In the genomic region with DNA sequence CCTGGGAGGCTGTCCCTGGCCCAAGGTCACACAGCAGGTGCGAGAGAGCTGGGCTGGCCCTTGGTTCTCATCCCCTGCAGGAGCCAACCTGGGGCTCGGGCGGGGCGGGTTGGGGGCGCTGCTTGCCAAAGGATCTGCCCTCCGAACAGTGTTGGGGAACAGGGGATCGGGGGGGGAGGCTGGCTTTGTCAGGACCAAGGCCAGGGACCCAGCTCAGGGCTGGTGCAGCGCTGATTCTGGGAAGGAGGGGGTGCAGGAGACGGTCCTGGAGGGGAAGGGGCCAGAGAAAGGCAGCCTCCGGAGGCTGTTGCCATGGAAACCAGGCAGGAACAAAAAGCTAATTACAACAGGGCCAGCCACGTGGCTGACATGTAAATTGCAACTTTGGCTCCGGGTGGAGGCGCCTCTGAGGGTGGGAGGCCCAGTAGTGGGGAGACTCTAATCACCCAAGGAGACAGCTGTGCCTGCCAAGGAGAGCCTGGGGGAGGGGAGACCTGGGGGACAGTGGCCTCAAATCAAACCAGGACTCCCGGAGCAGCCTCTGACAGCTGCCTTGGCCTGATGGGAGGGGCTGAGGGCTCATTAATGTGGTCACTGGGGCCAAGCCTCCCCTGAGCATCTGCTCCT, we compare ENCODE assay signal across 1 cellular context.
TF ChIP-seq lines count a peak whose summit lies in the region.

No MANE protein-coding gene starts in this region.

TF ChIP-seq in HepG2, 621 proteins besides CTCF, POLR2A, EP300 and RAD21 (continued from another document and continues in another):
- TF ChIP-seq FOSL1 (CRISPR knock-in tag; IDR thresholded peaks at IDR 0.05; ENCODE audit: borderline replicate concordance) (no peak), ZNF18 (CRISPR knock-in tag; IDR thresholded peaks at IDR 0.05; ENCODE audit: insufficient replicate concordance) (no peak), SMAD1 (CRISPR knock-in tag; IDR thresholded peaks at IDR 0.05; ENCODE audit: borderline replicate concordance, low read depth) (no peak), E2F1 (CRISPR knock-in tag; IDR thresholded peaks at IDR 0.05) (no peak), HMGA1 (CRISPR knock-in tag; conservative IDR thresholded peaks at IDR 0.05) (no peak), TBX2 (CRISPR knock-in tag; IDR thresholded peaks at IDR 0.05; ENCODE audit: borderline replicate concordance) (no peak; the same call in 1 of the 2 replicates), ZSCAN5A (CRISPR knock-in tag; IDR thresholded peaks at IDR 0.05; ENCODE audit: borderline replicate concordance) (no peak), MYNN (CRISPR knock-in tag; IDR thresholded peaks at IDR 0.05; ENCODE audit: low read depth) (no peak), KLF16 (CRISPR knock-in tag; IDR thresholded peaks at IDR 0.05) (no peak), ZNF746 (CRISPR knock-in tag; IDR thresholded peaks at IDR 0.05) (no peak), ZNF570 (CRISPR knock-in tag; IDR thresholded peaks at IDR 0.05; ENCODE audit: borderline replicate concordance) (no peak), MXD4 (CRISPR knock-in tag; IDR thresholded peaks at IDR 0.05) (peak; percentile 41; the same call in 1 of the 2 replicates), ZNF891 (CRISPR knock-in tag; IDR thresholded peaks at IDR 0.05) (no peak), ZNF567 (CRISPR knock-in tag; IDR thresholded peaks at IDR 0.05; ENCODE audit: borderline replicate concordance) (0 out of 2 replicates have a peak, but pooled peaks have one; percentile 10), ZNF414 (CRISPR knock-in tag; IDR thresholded peaks at IDR 0.05) (no peak), ZNF121 (CRISPR knock-in tag; IDR thresholded peaks at IDR 0.05) (no peak), STAG1 (CRISPR knock-in tag; IDR thresholded peaks at IDR 0.05) (no peak), ATF1 (CRISPR knock-in tag; IDR thresholded peaks at IDR 0.05) (no peak), TGIF2 (CRISPR knock-in tag; IDR thresholded peaks at IDR 0.05) (peak; percentile 41; the same call in 1 of the 2 replicates), ZBTB20 (CRISPR knock-in tag; IDR thresholded peaks at IDR 0.05; ENCODE audit: borderline replicate concordance, low read depth) (no peak), FOXA1 (IDR thresholded peaks at IDR 0.05) (no peak), FOXA1 (CRISPR knock-in tag; IDR thresholded peaks at IDR 0.05) (0 out of 2 replicates have a peak, but pooled peaks have one; percentile 17), GLMP (CRISPR knock-in tag; IDR thresholded peaks at IDR 0.05; ENCODE audit: borderline replicate concordance) (no peak), MZF1 (CRISPR knock-in tag; IDR thresholded peaks at IDR 0.05; ENCODE audit: borderline replicate concordance) (no peak), RXRA (CRISPR knock-in tag; IDR thresholded peaks at IDR 0.05) (no peak), SETDB1 (CRISPR knock-in tag; IDR thresholded peaks at IDR 0.05; ENCODE audit: borderline replicate concordance) (no peak), U2AF2 (IDR thresholded peaks at IDR 0.05; ENCODE audit: low read depth, low read length) (no peak), EZH2 (conservative IDR thresholded peaks at IDR 0.05; ENCODE audit: low read depth, low read length) (no peak), MEIS1 (CRISPR knock-in tag; IDR thresholded peaks at IDR 0.05; ENCODE audit: borderline replicate concordance) (no peak), ELF4 (CRISPR knock-in tag; IDR thresholded peaks at IDR 0.05; ENCODE audit: borderline replicate concordance) (no peak), KDM6A (CRISPR knock-in tag; IDR thresholded peaks at IDR 0.05; ENCODE audit: low read depth) (no peak), AKNA (CRISPR knock-in tag; IDR thresholded peaks at IDR 0.05; ENCODE audit: borderline replicate concordance) (no peak), CREM (IDR thresholded peaks at IDR 0.05) (no peak), CREM (CRISPR knock-in tag; IDR thresholded peaks at IDR 0.05) (no peak), ZNF577 (CRISPR knock-in tag; IDR thresholded peaks at IDR 0.05; ENCODE audit: borderline replicate concordance, low read depth) (no peak), HNRNPL (IDR thresholded peaks at IDR 0.05; ENCODE audit: low read depth, low read length) (no peak), NAIF1 (CRISPR knock-in tag; IDR thresholded peaks at IDR 0.05; ENCODE audit: borderline replicate concordance) (no peak), MYC (CRISPR knock-in tag; IDR thresholded peaks at IDR 0.05; ENCODE audit: borderline replicate concordance) (peak; percentile 58; the same call in 1 of the 2 replicates), ZNF232 (CRISPR knock-in tag; IDR thresholded peaks at IDR 0.05; ENCODE audit: borderline replicate concordance) (no peak), DMAP1 (CRISPR knock-in tag; IDR thresholded peaks at IDR 0.05) (no peak), ZNF780A (CRISPR knock-in tag; IDR thresholded peaks at IDR 0.05) (no peak), ZNF530 (CRISPR knock-in tag; IDR thresholded peaks at IDR 0.05; ENCODE audit: low read depth) (no peak), MXD3 (CRISPR knock-in tag; IDR thresholded peaks at IDR 0.05) (no peak), AGO1 (IDR thresholded peaks at IDR 0.05; ENCODE audit: low read depth, low read length, poor library complexity, severe bottlenecking) (no peak), TARDBP (CRISPR knock-in tag; IDR thresholded peaks at IDR 0.05) (no peak), ZNF33B (CRISPR knock-in tag; IDR thresholded peaks at IDR 0.05) (no peak), ZZZ3 (CRISPR knock-in tag; IDR thresholded peaks at IDR 0.05; ENCODE audit: borderline replicate concordance) (no peak), RARG (CRISPR knock-in tag; IDR thresholded peaks at IDR 0.05; ENCODE audit: low read depth) (no peak), ZNF460 (CRISPR knock-in tag; IDR thresholded peaks at IDR 0.05; ENCODE audit: borderline replicate concordance) (no peak), FOXK2 (IDR thresholded peaks at IDR 0.05) (peak; percentile 32; the same call in 1 of the 2 replicates)
- TF ChIP-seq, protein P1, sequence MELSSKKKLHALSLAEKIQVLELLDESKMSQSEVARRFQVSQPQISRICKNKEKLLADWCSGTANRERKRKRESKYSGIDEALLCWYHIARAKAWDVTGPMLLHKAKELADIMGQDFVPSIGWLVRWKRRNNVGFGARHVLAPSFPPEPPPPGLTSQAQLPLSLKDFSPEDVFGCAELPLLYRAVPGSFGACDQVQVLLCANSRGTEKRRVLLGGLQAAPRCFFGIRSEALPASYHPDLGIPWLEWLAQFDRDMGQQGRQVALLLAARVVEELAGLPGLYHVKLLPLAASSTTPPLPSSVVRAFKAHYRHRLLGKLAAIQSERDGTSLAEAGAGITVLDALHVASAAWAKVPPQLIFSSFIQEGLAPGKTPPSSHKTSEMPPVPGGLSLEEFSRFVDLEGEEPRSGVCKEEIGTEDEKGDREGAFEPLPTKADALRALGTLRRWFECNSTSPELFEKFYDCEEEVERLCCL (CRISPR knock-in tag; IDR thresholded peaks at IDR 0.05; ENCODE audit: borderline replicate concordance), result no peak
